In genomic region chrX:68363984-68364383, GRCh38 we compare ENCODE assay signal across 22 cellular contexts.
"Had no signal": no experiment of that assay in that cellular context is flagged by ENCODE, and none has a peak within 500 bp of the region (broad histone marks: within the 10 kb centered on the region; RNA-seq: fewer than 3 reads in every experiment).

No MANE protein-coding gene starts in this region.

- H3K4me2 ChIP-seq: KMS-11 had no signal

- ATAC-seq: activated CD4-positive, alpha-beta T cell treated with anti-CD3 and anti-CD28 coated beads for 36 hours; activated T-helper 17 cell treated with anti-CD3 and anti-CD28 coated beads, Interleukin-2, amount 50 U/mL, for 72 hours had no signal

- H3K27ac ChIP-seq: KMS-11, WERI-Rb-1 had no signal

- DNase-seq: activated CD4-positive, alpha-beta memory T cell treated with anti-CD3 and anti-CD28 coated beads, Interleukin-2, amount 10 ng/mL, durations not matched to agents 7 days and 5 days; activated CD4-positive, alpha-beta T cell treated with anti-CD3 and anti-CD28 coated beads for 36 hours; activated CD4-positive, alpha-beta T cell treated with anti-CD3 and anti-CD28 coated beads, Interleukin-2, amount 50 U/mL, for 1 hour; activated gamma-delta T cell; activated naive CD4-positive, alpha-beta T cell treated with anti-CD3 and anti-CD28 coated beads for 36 hours; activated T-cell treated with anti-CD3 and anti-CD28 coated beads for 4 hours; activated T-cell treated with anti-CD3 and anti-CD28 coated beads, Interleukin-2, amount 50 U/mL, for 48 hours; caudate nucleus; NCI-H1092; NCI-H1417; NCI-H1694; NCI-H2029; NCI-H2107; NCI-H2171 treated with DMSO at 0.1 percent for 48 hours; NCI-H226; NCI-H526; NCI-H82; SIG-M5; T-helper 1 cell; WERI-Rb-1 had no signal

- H3K9ac ChIP-seq: KMS-11 had no signal

- H3K36me3 ChIP-seq: WERI-Rb-1 had no signal
